9 cellular contexts compared by ENCODE assay signal in the genomic region with DNA sequence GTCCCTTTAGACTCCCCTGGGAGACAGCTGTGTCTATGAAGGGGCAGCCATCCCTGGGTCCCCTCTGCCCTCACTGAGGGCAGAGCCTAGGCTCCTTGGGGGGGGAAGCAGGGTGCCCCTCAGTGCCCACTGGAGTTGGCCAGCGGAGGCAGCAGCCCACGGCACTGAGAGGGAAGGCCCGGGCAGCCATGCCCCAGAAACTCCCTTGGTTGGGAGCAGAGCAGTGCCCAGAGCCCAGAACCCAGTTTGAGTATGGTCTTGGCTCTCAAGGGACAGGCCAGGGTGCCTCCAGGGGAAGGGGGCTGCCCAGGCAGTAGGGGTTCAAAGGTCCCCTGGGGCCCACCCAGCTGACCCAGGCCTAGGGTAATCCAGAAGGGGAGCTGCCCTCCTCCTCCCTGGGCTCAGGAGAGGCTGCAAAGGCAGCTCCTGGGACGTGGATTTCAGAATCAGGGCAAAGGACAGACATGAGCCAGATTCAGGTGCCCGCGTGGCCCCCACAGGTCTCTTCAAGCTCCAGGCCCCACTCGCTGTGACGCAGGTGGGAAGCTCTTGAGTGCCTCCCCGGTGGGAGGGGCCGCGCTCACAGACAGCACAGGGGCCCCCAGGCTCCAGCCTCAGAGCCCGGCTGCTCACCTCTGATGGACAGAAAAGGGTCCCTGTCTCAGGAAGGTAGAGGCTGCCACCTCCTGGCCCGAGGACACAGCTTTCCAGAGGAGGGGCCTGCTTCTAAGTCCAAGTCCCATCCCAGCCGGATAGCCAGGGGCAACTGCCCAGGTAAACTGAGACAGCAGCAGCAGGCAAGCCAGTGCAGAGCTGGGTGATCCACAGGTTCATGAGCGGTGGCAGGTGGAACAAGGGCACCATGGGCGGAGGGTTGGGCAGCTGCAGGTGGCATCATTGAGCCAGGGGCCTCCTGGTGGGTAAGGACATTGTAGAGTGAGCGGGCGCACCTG. TPM values are rescaled to one million over a fixed set of nuclear protein-coding genes. Genes with fewer than 3 reads are reported as not detected.
DNase-seq lines count a peak whose midpoint lies in the region; ATAC-seq and TF ChIP-seq lines count a peak whose summit lies in the region.
"Had no signal": no experiment of that assay in that cellular context is flagged by ENCODE, and none has a peak within 500 bp of the region (broad histone marks: within the 10 kb centered on the region; RNA-seq: fewer than 3 reads in every experiment).

No MANE protein-coding gene starts in this region.

- peak; percentile 18 for TF ChIP-seq CTCF in AG04449 (IDR thresholded peaks at IDR 0.05; ENCODE audit: insufficient read depth, low read length, missing control alignments)
- peak; percentile 40 for TF ChIP-seq CTCF in GM13977 (IDR thresholded peaks at IDR 0.05; ENCODE audit: extremely low read depth, insufficient read depth, missing control alignments)
- peak; percentile 82 for TF ChIP-seq CTCF in VCaP (conservative IDR thresholded peaks at IDR 0.05)
- TF ChIP-seq CTCF in left ventricle myocardium inferior (IDR thresholded peaks at IDR 0.05; ENCODE audit: borderline replicate concordance): peak; percentile 41

- no peak overlapping the region for H3K4me3 ChIP-seq in AG04449 (ENCODE audit: low read depth, low read length)
- H3K4me3 ChIP-seq in left ventricle myocardium inferior: peak overlapping the region; percentile 34
- H3K4me3 ChIP-seq: HAP-1 had no signal

- POLR2A ChIA-PET in AG04449 (lab: Yijun Ruan, JAX): no interaction called here

- CTCF ChIA-PET in AG04449 (lab: Yijun Ruan, JAX): interaction anchor here (1.2 to 5.9 kb wide), 3 partner anchors 101 to 234 kb away, joined by 4 to 28 read pairs (median 6); no protein-coding TSS in a partner anchor

- intact Hi-C loops in left ventricle myocardium inferior (cut with micrococcal nuclease): loop anchor here (10.0 kb wide), 1 partner anchor 104 kb away; no protein-coding TSS in a partner anchor

- no peak for DNase-seq in AG04449 (ENCODE audit: low read depth, low spot score)
- DNase-seq in GM13977 (ENCODE audit: low spot score): peak; percentile 57
- DNase-seq in left ventricle myocardium inferior: no peak
- peak; percentile 55 for DNase-seq in stimulated activated naive CD8-positive, alpha-beta T cell treated with anti-CD3 and anti-CD28 coated beads, Interleukin-15, Interleukin-2, amounts not matched to agents 100 U/mL and 50 U/mL, for 24 hours
- no peak for DNase-seq in NCI-H2227 (lab: John Stamatoyannopoulos, UW; ENCODE audit: unreplicated experiment)
- DNase-seq in A172 (ENCODE audit: low spot score): no peak

- H3K27ac ChIP-seq in VCaP (no peak overlapping the region), left ventricle myocardium inferior (replicated peaks) (peak overlapping the region; percentile 30)

- H3K4me1 ChIP-seq in left ventricle myocardium inferior: peaks cover 36% of the 10 kb centered on the region
- H3K4me1 ChIP-seq: HAP-1 had no signal

- no peaks in the 10 kb centered on the region for H3K27me3 ChIP-seq in left ventricle myocardium inferior (ENCODE audit: low read depth)

- in situ Hi-C loops in GM13977 (cut with MboI; ENCODE audit: low pct_unique_long_range_greater_than_20kb, low sequenced_read_pairs, unreplicated experiment): no loop called here

- no peak for ATAC-seq in stimulated activated naive CD8-positive, alpha-beta T cell treated with anti-CD3 and anti-CD28 coated beads, Interleukin-15, Interleukin-2, amounts not matched to agents 100 U/mL and 50 U/mL, for 24 hours
- no peak for ATAC-seq in HG02571 (IDR thresholded peaks at IDR 0.05; ENCODE audit: unreplicated experiment)

- no peaks in the 10 kb centered on the region for H3K9me3 ChIP-seq in left ventricle myocardium inferior (replicated peaks)
- H3K9me3 ChIP-seq: HAP-1 had no signal

- H3K36me3 ChIP-seq in left ventricle myocardium inferior: no peaks in the 10 kb centered on the region
- H3K36me3 ChIP-seq: HAP-1 had no signal

RNA-seq across cellular contexts. Expression of a gene that starts 2.6 kb away (rescaled TPM):
- total RNA-seq in left ventricle myocardium inferior: 36.0 TPM
- 2.0 and 2.8 TPM in 2 replicates for total RNA-seq in A172 (2014; rRNA removed; shearing (Covaris generic))

RNA-seq across cellular contexts. Expression of a gene that starts 2.7 kb away (rescaled TPM):
- total RNA-seq in left ventricle myocardium inferior: 27.1 TPM
- total RNA-seq in A172 (2014; rRNA removed; shearing (Covaris generic)): 13.3 and 16.9 TPM in 2 replicates

RNA-seq across cellular contexts. Expression of a gene that starts 28.7 kb away (rescaled TPM):
- not detected for total RNA-seq in left ventricle myocardium inferior
- not detected in 2 replicates for total RNA-seq in A172 (2014; rRNA removed; shearing (Covaris generic))

Comparison
In these comparisons a context has a peak if more than half of its experiments do, and no peak if none do; other contexts are left out.
1. DNase-seq: peak in GM13977 (single experiment) and stimulated activated naive CD8-positive, alpha-beta T cell treated with anti-CD3 and anti-CD28 coated beads, Interleukin-15, Interleukin-2, amounts not matched to agents 100 U/mL and 50 U/mL, for 24 hours (single experiment); none in AG04449 (single experiment), left ventricle myocardium inferior (single experiment), NCI-H2227 (single experiment) and A172 (single experiment).
2. CTCF ChIP-seq: peak in every context shown above with its lines; median percentile 82 in VCaP; 41 in left ventricle myocardium inferior; 40 in GM13977; 18 in AG04449.